14 cellular contexts compared by ENCODE assay signal in the genomic region with DNA sequence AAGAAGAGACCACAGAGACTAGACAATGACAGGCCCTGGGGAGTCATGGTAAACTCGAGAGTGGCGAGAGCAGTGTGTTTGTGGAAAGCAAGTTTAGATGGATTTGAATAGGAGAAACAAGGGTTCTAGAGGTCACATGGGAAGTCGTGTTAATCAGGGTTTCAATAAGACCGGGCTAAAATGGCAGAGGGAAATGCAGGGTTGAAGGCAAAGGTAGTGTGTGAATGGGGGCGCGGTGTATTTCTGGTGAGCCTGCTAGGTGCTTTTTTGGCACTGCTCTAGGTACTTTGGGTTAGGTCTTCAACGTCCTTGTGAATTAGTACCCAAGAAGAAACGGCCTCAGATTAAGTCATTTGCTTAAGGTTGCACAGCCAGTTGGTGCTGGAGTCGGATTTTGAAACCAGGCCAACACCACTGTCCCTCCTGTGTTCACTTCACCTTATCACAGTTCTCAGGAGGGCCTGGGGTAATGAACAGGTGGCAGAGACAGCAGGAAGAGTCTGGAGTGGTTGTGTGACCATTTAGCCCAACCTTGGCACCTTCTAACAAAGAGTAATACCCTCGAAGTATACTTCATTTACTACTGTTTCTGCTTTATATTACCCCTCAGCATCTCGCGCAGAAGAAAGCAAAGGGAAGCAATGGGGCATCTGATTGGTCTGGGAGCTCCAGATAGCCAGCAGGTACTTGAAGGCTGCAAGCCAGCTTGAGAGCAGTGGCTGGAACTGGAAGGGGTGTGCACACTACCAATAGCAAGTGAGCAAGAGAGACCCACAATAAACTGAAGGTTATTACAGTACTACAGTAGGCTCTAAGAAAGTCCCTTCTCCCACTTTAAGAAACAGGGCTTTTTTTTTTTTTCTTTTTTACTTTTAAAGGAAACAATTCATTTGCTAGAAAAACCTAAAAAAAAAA. TPM values are rescaled to one million over a fixed set of nuclear protein-coding genes. Genes with fewer than 3 reads are reported as not detected.
A peak's percentile ranks its signal among the peaks of the same experiment; 100 is the strongest.
DNase-seq lines count a peak whose midpoint lies in the region; ATAC-seq, FAIRE-seq and TF ChIP-seq lines count a peak whose summit lies in the region.
"Had no signal": no experiment of that assay in that cellular context is flagged by ENCODE, and none has a peak within 500 bp of the region (broad histone marks: within the 10 kb centered on the region; RNA-seq: fewer than 3 reads in every experiment).

No MANE protein-coding gene starts in this region.

- CTCF ChIA-PET in A549 (lab: Yijun Ruan, JAX), result interaction anchor here (0.9 to 13.5 kb wide), 7 partner anchors 52 to 287 kb away, joined by 3 to 280 read pairs (median 6); a partner anchor contains a TSS

- H3K4me2 ChIP-seq in A549, result no peak overlapping the region

- intact Hi-C loops in left colon (cut with DNase I, micrococcal nuclease), result loop anchor here in 1 of 2 donors (10.0 kb wide), 1 partner anchor 145 kb away; no protein-coding TSS in a partner anchor

- no peak for TF ChIP-seq EP300 in A549 (IDR thresholded peaks at IDR 0.05)

- TF ChIP-seq RAD21 in A549 (conservative IDR thresholded peaks at IDR 0.05 in 1 of 2, IDR thresholded peaks at IDR 0.05 in 1 of 2), result no peak

- H3K4me3 ChIP-seq in A549, result no peak overlapping the region

- TF ChIP-seq CTCF in A549 (IDR thresholded peaks at IDR 0.05), result no peak

- no peak for TF ChIP-seq POLR2A in A549 (IDR thresholded peaks at IDR 0.05; ENCODE audit: low read length)
- TF ChIP-seq POLR2A in GM12891 (IDR thresholded peaks at IDR 0.05; ENCODE audit: low read depth, low read length), result no peak

- no peak overlapping the region; a peak in 1 of 6 replicates for H3K27ac ChIP-seq in A549

- POLR2A ChIA-PET in A549 (lab: Yijun Ruan, JAX), result interaction anchor here (0.6 to 0.9 kb wide), 3 partner anchors 42 to 145 kb away, joined by 4 to 13 read pairs (median 5); no protein-coding TSS in a partner anchor

- peaks cover 14% of the 10 kb centered on the region for H3K4me1 ChIP-seq in A549

- DNase-seq in A549 (ENCODE audit: low read depth in 1 of 2, low spot score in 1 of 2) (peak in 1 of 2 experiments; percentile 44), ELR (ENCODE audit: low read depth) (peak; percentile 13), left colon (peak; percentile 27 to 35), GM12891 (ENCODE audit: insufficient read length, low spot score) (no peak), germinal center (ENCODE audit: low spot score) (no peak)
- DNase-seq: dermis blood vessel endothelial cell, KBM-7, NCI-H2081, right cardiac atrium, Right ventricle myocardium superior had no signal

- ATAC-seq in A549, result peak; percentile 28 to 42
- ATAC-seq in left colon, result peak; percentile 49
- no peak for ATAC-seq in GM18520 (IDR thresholded peaks at IDR 0.05; ENCODE audit: unreplicated experiment)
- ATAC-seq in GM21825 (IDR thresholded peaks at IDR 0.05; ENCODE audit: unreplicated experiment), result no peak
- ATAC-seq: right cardiac atrium had no signal

- H3K9me3 ChIP-seq in A549, result no peaks in the 10 kb centered on the region

- FAIRE-seq in A549 (lab: Jason Lieb, UNC) (no peak), GM12891 (lab: Jason Lieb, UNC) (no peak)
- FAIRE-seq: islet of Langerhans had no signal

- 78% methylated on average over 12 of the region's 12 CpGs for WGBS in A549 (ENCODE audit: missing lambda C conversion rate)

TF ChIP-seq in A549, 52 proteins besides CTCF, POLR2A, EP300 and RAD21 (continues in another document):
- TF ChIP-seq RARB (CRISPR knock-in tag; IDR thresholded peaks at IDR 0.05) (peak; percentile 85), FOSB (CRISPR knock-in tag; IDR thresholded peaks at IDR 0.05) (peak; percentile 89), KDM5A (IDR thresholded peaks at IDR 0.05) (no peak), ESRRA (IDR thresholded peaks at IDR 0.05; ENCODE audit: borderline replicate concordance, low read length) (no peak), FOXS1 (CRISPR knock-in tag; IDR thresholded peaks at IDR 0.05) (no peak), HDAC2 (IDR thresholded peaks at IDR 0.05) (no peak), MYC (IDR thresholded peaks at IDR 0.05; ENCODE audit: borderline replicate concordance, low read length) (no peak)
- TF ChIP-seq, protein P1, sequence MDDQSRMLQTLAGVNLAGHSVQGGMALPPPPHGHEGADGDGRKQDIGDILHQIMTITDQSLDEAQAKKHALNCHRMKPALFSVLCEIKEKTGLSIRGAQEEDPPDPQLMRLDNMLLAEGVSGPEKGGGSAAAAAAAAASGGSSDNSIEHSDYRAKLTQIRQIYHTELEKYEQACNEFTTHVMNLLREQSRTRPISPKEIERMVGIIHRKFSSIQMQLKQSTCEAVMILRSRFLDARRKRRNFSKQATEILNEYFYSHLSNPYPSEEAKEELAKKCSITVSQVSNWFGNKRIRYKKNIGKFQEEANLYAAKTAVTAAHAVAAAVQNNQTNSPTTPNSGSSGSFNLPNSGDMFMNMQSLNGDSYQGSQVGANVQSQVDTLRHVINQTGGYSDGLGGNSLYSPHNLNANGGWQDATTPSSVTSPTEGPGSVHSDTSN (IDR thresholded peaks at IDR 0.05), result no peak

TF ChIP-seq in PFSK-1, 5 proteins besides CTCF, POLR2A, EP300 and RAD21 (continues in another document):
- peak; percentile 48; the same call in 1 of the 2 replicates for TF ChIP-seq POLR2AphosphoS5 (IDR thresholded peaks at IDR 0.05; ENCODE audit: low read depth, low read length)
- TF ChIP-seq SIN3A (IDR thresholded peaks at IDR 0.05; ENCODE audit: borderline replicate concordance, insufficient read depth, low read length), result no peak
- TF ChIP-seq FOXP2 (optimal IDR thresholded peaks at IDR 0.05; ENCODE audit: borderline replicate concordance, extremely low read depth, extremely low read length, insufficient read depth), result no peak
- TF ChIP-seq, protein P2, sequence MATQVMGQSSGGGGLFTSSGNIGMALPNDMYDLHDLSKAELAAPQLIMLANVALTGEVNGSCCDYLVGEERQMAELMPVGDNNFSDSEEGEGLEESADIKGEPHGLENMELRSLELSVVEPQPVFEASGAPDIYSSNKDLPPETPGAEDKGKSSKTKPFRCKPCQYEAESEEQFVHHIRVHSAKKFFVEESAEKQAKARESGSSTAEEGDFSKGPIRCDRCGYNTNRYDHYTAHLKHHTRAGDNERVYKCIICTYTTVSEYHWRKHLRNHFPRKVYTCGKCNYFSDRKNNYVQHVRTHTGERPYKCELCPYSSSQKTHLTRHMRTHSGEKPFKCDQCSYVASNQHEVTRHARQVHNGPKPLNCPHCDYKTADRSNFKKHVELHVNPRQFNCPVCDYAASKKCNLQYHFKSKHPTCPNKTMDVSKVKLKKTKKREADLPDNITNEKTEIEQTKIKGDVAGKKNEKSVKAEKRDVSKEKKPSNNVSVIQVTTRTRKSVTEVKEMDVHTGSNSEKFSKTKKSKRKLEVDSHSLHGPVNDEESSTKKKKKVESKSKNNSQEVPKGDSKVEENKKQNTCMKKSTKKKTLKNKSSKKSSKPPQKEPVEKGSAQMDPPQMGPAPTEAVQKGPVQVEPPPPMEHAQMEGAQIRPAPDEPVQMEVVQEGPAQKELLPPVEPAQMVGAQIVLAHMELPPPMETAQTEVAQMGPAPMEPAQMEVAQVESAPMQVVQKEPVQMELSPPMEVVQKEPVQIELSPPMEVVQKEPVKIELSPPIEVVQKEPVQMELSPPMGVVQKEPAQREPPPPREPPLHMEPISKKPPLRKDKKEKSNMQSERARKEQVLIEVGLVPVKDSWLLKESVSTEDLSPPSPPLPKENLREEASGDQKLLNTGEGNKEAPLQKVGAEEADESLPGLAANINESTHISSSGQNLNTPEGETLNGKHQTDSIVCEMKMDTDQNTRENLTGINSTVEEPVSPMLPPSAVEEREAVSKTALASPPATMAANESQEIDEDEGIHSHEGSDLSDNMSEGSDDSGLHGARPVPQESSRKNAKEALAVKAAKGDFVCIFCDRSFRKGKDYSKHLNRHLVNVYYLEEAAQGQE (IDR thresholded peaks at IDR 0.05; ENCODE audit: insufficient read depth in 1 of 2, low read depth in 2 of 2, low read length in 2 of 2), result no peak

TF ChIP-seq in GM12891, 5 proteins besides CTCF, POLR2A, EP300 and RAD21:
- TF ChIP-seq POLR2AphosphoS5 (IDR thresholded peaks at IDR 0.05; ENCODE audit: low read depth, low read length) (no peak), POU2F2 (IDR thresholded peaks at IDR 0.05; ENCODE audit: low read depth, low read length) (no peak)
TF ChIP-seq in GM12891: peak in this region for 0.

RNA-seq across cellular contexts. Expression of a gene that starts 33.4 kb away (rescaled TPM):
- polyA plus RNA-seq in A549 (2011; rRNA removed) (5.1 and 6.6 TPM in 2 replicates), A549 (2017; fragmentation: RNase III; extraction: RNeasy Plus Mini Kit Qiagen cat#74134 plus additional on column Dnase treatment) (4.5 to 5.9 TPM (median 5.6 TPM) in 3 replicates)
- 5.6 and 8.6 TPM in 2 replicates for polyA plus RNA-seq in A549 (2012; cell fraction: cytosol; rRNA removed)
- 11.2 and 11.9 TPM in 2 replicates for polyA plus RNA-seq in A549 (2012; cell fraction: nucleus; rRNA removed)
- polyA minus RNA-seq in A549 (2011; rRNA and poly(A)+ RNA removed), result 10.2 and 10.4 TPM in 2 replicates
- polyA plus RNA-seq in PFSK-1 (2012; ENCODE audit: insufficient read length, low read depth), result 11.3 TPM
- 1 to 10 TPM; 2.7 to 7.4 TPM for total RNA-seq in left colon
- 0.53 TPM for polyA plus RNA-seq in GM12891 (2012; ENCODE audit: low read depth, missing spikeins)

Comparison
In these comparisons a context has a peak if more than half of its experiments do, and no peak if none do; other contexts are left out.
1. ATAC-seq: peak in A549 (2 of 2) and left colon (single experiment); none in GM18520 (single experiment) and GM21825 (single experiment).
2. DNase-seq: peak in ELR (single experiment) and left colon (2 of 2); none in GM12891 (single experiment) and germinal center (single experiment).